ENCODE assay signal across 2 cellular contexts in genomic region chr16:75464130-75464918, GRCh38.
TF ChIP-seq lines count a peak whose summit lies in the region.

TSS of gene TMEM170A (minus strand) at chr16:75464689. CDS start at chr16:75464600, 89 bp downstream.

TF ChIP-seq in IMR-90, 13 proteins besides CTCF, POLR2A, EP300 and RAD21:
- TF ChIP-seq USF2 (IDR thresholded peaks at IDR 0.05; ENCODE audit: low read depth, low read length), result no peak
- TF ChIP-seq NFE2L2 (IDR thresholded peaks at IDR 0.05; ENCODE audit: low read depth, low read length), result no peak
- peak; percentile 86 for TF ChIP-seq SMC3 (IDR thresholded peaks at IDR 0.05; ENCODE audit: low read depth, low read length)
- TF ChIP-seq CHD1 (IDR thresholded peaks at IDR 0.05; ENCODE audit: low read depth, low read length), result no peak
- peak; percentile 95 for TF ChIP-seq MAZ (IDR thresholded peaks at IDR 0.05; ENCODE audit: borderline replicate concordance, low read depth, low read length)
- TF ChIP-seq MXI1 (IDR thresholded peaks at IDR 0.05; ENCODE audit: borderline replicate concordance, low read depth, low read length), result peak; percentile 75
- TF ChIP-seq BHLHE40 (IDR thresholded peaks at IDR 0.05; ENCODE audit: low read depth, low read length), result no peak
- TF ChIP-seq CEBPB (IDR thresholded peaks at IDR 0.05; ENCODE audit: low read depth, low read length), result peak; percentile 82
- peak; percentile 57; the same call in 1 of the 2 replicates for TF ChIP-seq FOS (IDR thresholded peaks at IDR 0.05; ENCODE audit: low read depth, low read length)
- no peak for TF ChIP-seq ELK1 (IDR thresholded peaks at IDR 0.05; ENCODE audit: borderline replicate concordance, low read depth, low read length)
- TF ChIP-seq MAFK (IDR thresholded peaks at IDR 0.05; ENCODE audit: low read depth, low read length), result no peak
- 0 out of 2 replicates have a peak, but pooled peaks have one; percentile 7 for TF ChIP-seq RFX5 (IDR thresholded peaks at IDR 0.05; ENCODE audit: low read depth, low read length)
- TF ChIP-seq RCOR1 (IDR thresholded peaks at IDR 0.05; ENCODE audit: insufficient replicate concordance, low read length), result no peak

TF ChIP-seq in endothelial cell of umbilical vein, 7 proteins besides CTCF, POLR2A, EP300 and RAD21:
- TF ChIP-seq POLR2AphosphoS5 (IDR thresholded peaks at IDR 0.05; ENCODE audit: insufficient read depth, low read depth, low read length), result peak; percentile 98
- TF ChIP-seq MAX (IDR thresholded peaks at IDR 0.05; ENCODE audit: insufficient read depth, insufficient read length), result no peak
- TF ChIP-seq FOS (IDR thresholded peaks at IDR 0.05; ENCODE audit: borderline replicate concordance, insufficient read depth, low read length), result peak; percentile 13
